8 cellular contexts compared by ENCODE assay signal in the genomic region with DNA sequence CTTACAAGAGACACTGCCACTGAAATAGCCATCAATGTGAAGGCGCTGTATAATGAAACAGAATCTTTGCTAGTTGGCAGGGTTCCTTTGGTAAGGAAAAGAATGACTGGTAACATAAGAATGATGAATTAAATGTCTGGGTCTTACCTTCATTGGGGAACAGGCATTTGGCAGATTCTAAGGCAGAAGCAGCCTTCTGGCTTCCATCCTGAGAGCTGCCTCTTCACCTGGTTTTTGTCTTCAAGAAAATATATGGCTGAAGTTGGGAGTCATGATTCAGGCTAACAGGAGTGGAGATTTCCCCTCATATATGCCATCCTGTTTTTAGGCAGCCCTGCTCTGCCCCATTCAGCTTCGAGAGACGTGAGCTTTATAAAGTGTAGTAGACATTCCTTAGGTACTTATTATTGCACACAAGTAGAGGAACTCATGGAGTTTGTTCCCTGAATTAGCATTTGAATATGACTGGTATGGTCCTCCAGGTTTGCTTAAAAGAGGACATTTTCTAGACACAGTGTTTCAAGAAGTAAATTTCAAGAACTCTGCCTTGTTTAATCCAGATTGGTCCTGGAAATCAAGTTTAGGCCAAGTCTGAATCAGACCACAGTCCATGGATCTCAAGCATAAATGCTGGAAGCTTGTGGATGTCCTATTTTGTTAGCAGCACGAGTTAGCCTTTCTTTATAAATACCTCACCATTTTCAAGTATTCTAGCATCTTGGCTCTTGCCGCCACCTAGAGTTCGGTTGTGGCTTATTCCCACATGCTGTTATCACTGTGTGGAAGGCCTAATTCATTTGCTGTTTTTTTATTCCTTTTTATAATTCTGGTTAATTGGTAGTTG. TPM values are rescaled to one million over a fixed set of nuclear protein-coding genes. Genes with fewer than 3 reads are reported as not detected.
A peak's percentile ranks its signal among the peaks of the same experiment; 100 is the strongest.
DNase-seq lines count a peak whose midpoint lies in the region; ATAC-seq and TF ChIP-seq lines count a peak whose summit lies in the region.

No MANE protein-coding gene starts in this region.

- H3K79me1 ChIP-seq in mesenchymal stem cell (replicated peaks; ENCODE audit: low read length, poor library complexity, severe bottlenecking) = no peaks in the 10 kb centered on the region

- H3K36me3 ChIP-seq in brain microvascular endothelial cell (replicated peaks) (peaks cover 42% of the 10 kb centered on the region), mesenchymal stem cell (ENCODE audit: control insufficient read depth in 1 of 2, insufficient read depth in 2 of 2, low read depth in 1 of 2, low read length in 2 of 2) (peaks cover 12 to 68% of the 10 kb centered on the region in 2 experiments), gastrocnemius medialis (peaks cover 0 to 7% of the 10 kb centered on the region in 2 donors)

- H2BK15ac ChIP-seq in mesenchymal stem cell (ENCODE audit: low read depth, poor library complexity, severe bottlenecking) = no peak overlapping the region

- no peak overlapping the region for H3K9ac ChIP-seq in mesenchymal stem cell (ENCODE audit: low read length)

- in situ Hi-C loops in brain microvascular endothelial cell (cut with HindIII; ENCODE audit: low pct_ligation_motif_present, low sequenced_read_pairs) (no loop called here), gastrocnemius medialis (cut with MboI; ENCODE audit: low sequenced_read_pairs in 4 of 4) (no loop called here)

- ATAC-seq in HG02798 (IDR thresholded peaks at IDR 0.05; ENCODE audit: poor library complexity, unreplicated experiment) (no peak), gastrocnemius medialis (no peak)

- TF ChIP-seq POLR2A in gastrocnemius medialis (IDR thresholded peaks at IDR 0.05) = no peak

- intact Hi-C loops in gastrocnemius medialis (cut with DNase I; ENCODE audit: low total_unique reads) = no loop called here

- H3K4ac ChIP-seq in mesenchymal stem cell (ENCODE audit: low read depth in 1 of 2, low read length in 2 of 2) = no peak overlapping the region

- no peak overlapping the region for H3K27ac ChIP-seq in brain microvascular endothelial cell
- no peak overlapping the region for H3K27ac ChIP-seq in mesenchymal stem cell (ENCODE audit: low read length, poor library complexity, severe bottlenecking)
- no peak overlapping the region for H3K27ac ChIP-seq in gastrocnemius medialis

- H3K4me2 ChIP-seq in mesenchymal stem cell (ENCODE audit: low read length, poor library complexity, severe bottlenecking) = no peak overlapping the region

- H2AK5ac ChIP-seq in mesenchymal stem cell (ENCODE audit: low read length, severe bottlenecking) = no peak overlapping the region

- H4K8ac ChIP-seq in mesenchymal stem cell (ENCODE audit: low read length) = no peak overlapping the region

- no peak overlapping the region for H4K91ac ChIP-seq in mesenchymal stem cell (ENCODE audit: low read length)

- H3K27me3 ChIP-seq in brain microvascular endothelial cell (replicated peaks) (no peaks in the 10 kb centered on the region), mesenchymal stem cell (ENCODE audit: control insufficient read depth in 1 of 2, insufficient read depth in 1 of 2, low read length in 2 of 2) (no peaks in the 10 kb centered on the region), gastrocnemius medialis (no peaks in the 10 kb centered on the region)

- H3K9me3 ChIP-seq in mesenchymal stem cell (ENCODE audit: control insufficient read depth, low read length) (peaks cover 10% of the 10 kb centered on the region), gastrocnemius medialis (no peaks in the 10 kb centered on the region)

- WGBS in mesenchymal stem cell = 93% methylated on average over 3 of the region's 6 CpGs

- no peak overlapping the region for H2BK5ac ChIP-seq in mesenchymal stem cell (ENCODE audit: low read depth, low read length, poor library complexity, severe bottlenecking)

- DNase-seq in AG10803 (ENCODE audit: low read depth) (peak; percentile 33), GM12864 (ENCODE audit: low read depth) (no peak), NCI-H82 (lab: John Stamatoyannopoulos, UW) (peak; percentile 64), brain microvascular endothelial cell (peak; percentile 38), mesenchymal stem cell (peak; percentile 53), cortex of kidney (lab: John Stamatoyannopoulos, UW) (no peak), gastrocnemius medialis (no peak)

- no peak overlapping the region for H2AFZ ChIP-seq in mesenchymal stem cell (ENCODE audit: low read depth, low read length)

- no peak overlapping the region for H3K18ac ChIP-seq in mesenchymal stem cell (ENCODE audit: low read depth in 1 of 2, low read length in 2 of 2)

- H3K23ac ChIP-seq in mesenchymal stem cell (ENCODE audit: low read length in 2 of 2) = no peak overlapping the region

- H3K4me1 ChIP-seq in mesenchymal stem cell (ENCODE audit: control insufficient read depth, insufficient read depth, low read depth, low read length) (no peaks in the 10 kb centered on the region), gastrocnemius medialis (no peaks in the 10 kb centered on the region)

- H2BK120ac ChIP-seq in mesenchymal stem cell (ENCODE audit: low read depth, low read length) = no peak overlapping the region

- peak; percentile 56 for TF ChIP-seq CTCF in AG10803 (conservative IDR thresholded peaks at IDR 0.05; ENCODE audit: low read length)
- peak; percentile 55 for TF ChIP-seq CTCF in GM12864 (IDR thresholded peaks at IDR 0.05; ENCODE audit: low read depth, low read length, missing control alignments)
- peak; percentile 74 for TF ChIP-seq CTCF in brain microvascular endothelial cell (IDR thresholded peaks at IDR 0.05; ENCODE audit: low read depth, low read length, missing control alignments)
- no peak for TF ChIP-seq CTCF in gastrocnemius medialis (IDR thresholded peaks at IDR 0.05 in 4 of 5, conservative IDR thresholded peaks at IDR 0.05 in 1 of 5)

- H2BK12ac ChIP-seq in mesenchymal stem cell (ENCODE audit: low read length in 2 of 2) = no peak overlapping the region

- no peak overlapping the region for H3K14ac ChIP-seq in mesenchymal stem cell (ENCODE audit: low read length in 2 of 2)

- H3K4me3 ChIP-seq in AG10803 (ENCODE audit: low read length) (no peak overlapping the region), GM12864 (ENCODE audit: low read depth, low read length) (no peak overlapping the region), brain microvascular endothelial cell (ENCODE audit: low read depth, low read length) (no peak overlapping the region), mesenchymal stem cell (ENCODE audit: insufficient read depth in 1 of 2, low read depth in 1 of 2, low read length in 2 of 2) (no peak overlapping the region), gastrocnemius medialis (no peak overlapping the region)

RNA-seq across cellular contexts. Expression of gene AKAP11, which starts 56.2 kb away (rescaled TPM):
- polyA plus RNA-seq in mesenchymal stem cell (2013, experiment 1 of 2) = 13.0 TPM
- 13.2 TPM for polyA plus RNA-seq in mesenchymal stem cell (2013, experiment 2 of 2)
- total RNA-seq in gastrocnemius medialis = 10 to 100 TPM in 2 of 4 donors, 1 to 10 TPM in 2; 7.7 to 12.8 (median 10.4) TPM

Comparison
In these comparisons a context has a peak if more than half of its experiments do, and no peak if none do; other contexts are left out.
1. DNase-seq: peak in AG10803 (single experiment), NCI-H82 (single experiment), brain microvascular endothelial cell (single experiment) and mesenchymal stem cell (single experiment); none in GM12864 (single experiment), cortex of kidney (single experiment) and gastrocnemius medialis (0 of 2).
2. CTCF ChIP-seq: peak in AG10803 (single experiment), GM12864 (single experiment) and brain microvascular endothelial cell (single experiment); none in gastrocnemius medialis (0 of 5).